1 cellular context compared by ENCODE assay signal in genomic region chr16:729768-730665, GRCh38.
TF ChIP-seq lines count a peak whose summit lies in the region.

No MANE protein-coding gene starts in this region.

TF ChIP-seq in HEK293, 187 proteins besides CTCF, POLR2A, EP300 and RAD21 (continued from another document):
- TF ChIP-seq ZNF26 (tag by site-specific recombination; IDR thresholded peaks at IDR 0.05) (no peak), ZNF510 (tag by site-specific recombination; IDR thresholded peaks at IDR 0.05; ENCODE audit: insufficient replicate concordance) (no peak), ZNF121 (tag by site-specific recombination; IDR thresholded peaks at IDR 0.05) (no peak), ZNF645 (tag by site-specific recombination; IDR thresholded peaks at IDR 0.05) (no peak), ZBTB8A (tag by site-specific recombination; IDR thresholded peaks at IDR 0.05) (0 out of 2 replicates have a peak, but pooled peaks have one; percentile 12)
